25 cellular contexts compared by ENCODE assay signal in the genomic region with DNA sequence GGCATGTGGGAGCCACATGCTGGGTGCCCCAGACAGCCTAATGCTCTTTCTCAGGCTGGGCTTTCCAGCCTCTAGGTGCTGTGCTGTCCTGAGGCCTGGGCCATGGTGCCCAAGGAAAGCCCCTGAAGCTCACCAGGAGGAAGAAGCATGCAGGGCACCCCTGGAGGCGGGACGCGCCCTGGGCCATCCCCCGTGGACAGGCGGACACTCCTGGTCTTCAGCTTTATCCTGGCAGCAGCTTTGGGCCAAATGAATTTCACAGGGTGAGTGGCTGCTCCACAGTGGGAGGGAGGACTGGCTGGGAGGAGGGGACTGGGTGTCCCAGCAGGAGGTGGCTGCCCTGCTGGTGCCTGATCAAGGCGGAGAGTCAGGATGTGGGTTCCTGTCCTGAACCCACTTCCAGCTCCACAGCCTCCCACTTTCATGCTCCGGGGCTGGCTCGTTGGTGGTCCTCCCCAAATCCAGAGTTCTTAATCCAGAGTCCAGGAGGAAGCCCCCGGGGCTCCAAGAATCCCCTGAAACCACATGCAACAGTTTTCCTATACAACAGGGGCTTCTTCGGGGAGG. TPM values are rescaled to one million over a fixed set of nuclear protein-coding genes. Genes with fewer than 3 reads are reported as not detected.
"Had no signal": no experiment of that assay in that cellular context is flagged by ENCODE, and none has a peak within 500 bp of the region (broad histone marks: within the 10 kb centered on the region; RNA-seq: fewer than 3 reads in every experiment).

No MANE protein-coding gene starts in this region.

- DNase-seq: effector CD4-positive, alpha-beta T cell; endodermal cell; erythroblast; foreskin melanocyte; head of caudate nucleus; kidney; left cardiac atrium; left ventricle myocardium inferior; lower lobe of right lung; midbrain; occipital lobe; psoas muscle; stimulated activated CD4-positive, alpha-beta T cell treated with anti-CD3 and anti-CD28 coated beads, Interleukin-2, amount 100 ng/mL, for 24 hours; stimulated activated CD4-positive, alpha-beta T cell treated with anti-CD3 and anti-CD28 coated beads, Interleukin-4, amount 100 ng/mL, for 4 hours; stimulated activated naive B cell treated with anti-CD40 and anti-IgM and Interleukin-4, amounts not matched to agents 10 μg/mL and 1 μg/mL and 100 μg/mL, for 72 hours had no signal

- H2AFZ ChIP-seq: hepatocyte, parathyroid adenoma had no signal

- H3K4me1 ChIP-seq: parathyroid adenoma, psoas muscle had no signal

- H3K27me3 ChIP-seq: hepatocyte had no signal

- FAIRE-seq: endothelial cell of umbilical vein, kidney, urothelium cell line had no signal

- H3K9ac ChIP-seq: parathyroid adenoma had no signal

- H3K36me3 ChIP-seq: left ventricle myocardium inferior, lower lobe of right lung had no signal

- H3K79me2 ChIP-seq: hepatocyte, parathyroid adenoma had no signal

- H3K4me3 ChIP-seq: coronary artery, hepatocyte, left ventricle myocardium inferior, lower lobe of right lung, psoas muscle had no signal

- H3K27ac ChIP-seq: coronary artery, hepatocyte, left ventricle myocardium inferior, lower lobe of right lung, parathyroid adenoma, psoas muscle had no signal

- H3K9me3 ChIP-seq: lower lobe of right lung had no signal

- H3K4me2 ChIP-seq: hepatocyte had no signal

- ATAC-seq: left cardiac atrium, lower lobe of right lung, psoas muscle, sciatic nerve had no signal

RNA-seq across cellular contexts. Expression of a gene that starts 1.8 kb away (rescaled TPM):
- total RNA-seq: chondrocyte, dermis microvascular lymphatic vessel endothelial cell, endodermal cell, endothelial cell of umbilical vein, hepatocyte, left cardiac atrium, left ventricle myocardium inferior, lower lobe of right lung, neural crest cell, occipital lobe, sciatic nerve, skeletal muscle tissue had no signal
- polyA plus RNA-seq: endothelial cell of umbilical vein had no signal

RNA-seq across cellular contexts. Expression of a gene that starts 33.9 kb away (rescaled TPM):
- total RNA-seq: dermis microvascular lymphatic vessel endothelial cell, endodermal cell, endothelial cell of umbilical vein, left ventricle myocardium inferior, neural crest cell, occipital lobe had no signal
- polyA plus RNA-seq: endothelial cell of umbilical vein had no signal

RNA-seq across cellular contexts. Expression of a gene that starts 53.5 kb away (rescaled TPM):
- total RNA-seq: dermis microvascular lymphatic vessel endothelial cell, endodermal cell, endothelial cell of umbilical vein, left ventricle myocardium inferior, lower lobe of right lung had no signal
